10 cellular contexts compared by ENCODE assay signal in genomic region chr12:22018860-22019259, GRCh38. TPM values are rescaled to one million over a fixed set of nuclear protein-coding genes. Genes with fewer than 3 reads are reported as not detected.
DNase-seq lines count a peak whose midpoint lies in the region; ATAC-seq and TF ChIP-seq lines count a peak whose summit lies in the region.
"Had no signal": no experiment of that assay in that cellular context is flagged by ENCODE, and none has a peak within 500 bp of the region (broad histone marks: within the 10 kb centered on the region; RNA-seq: fewer than 3 reads in every experiment).

No MANE protein-coding gene starts in this region.

- no peaks in the 10 kb centered on the region for H3F3A ChIP-seq in OCI-LY1 (ENCODE audit: insufficient read depth, low read length)

- no peaks in the 10 kb centered on the region for H3K9me2 ChIP-seq in OCI-LY1 (ENCODE audit: low read depth, low read length)

- intact Hi-C loops in esophagus muscularis mucosa (cut with DNase I), result no loop called here
- intact Hi-C loops in spleen (cut with DNase I; ENCODE audit: low total_unique reads), result loop anchor here (5.0 kb wide), 1 partner anchor 322 kb away; no protein-coding TSS in a partner anchor

- TF ChIP-seq EP300 in esophagus muscularis mucosa (IDR thresholded peaks at IDR 0.05), result no peak

- H3K36me3 ChIP-seq in OCI-LY1 (ENCODE audit: insufficient read depth, low read length) (no peaks in the 10 kb centered on the region), esophagus muscularis mucosa (no peaks in the 10 kb centered on the region), spleen (no peaks in the 10 kb centered on the region)

- H3K27ac ChIP-seq in OCI-LY1 (ENCODE audit: low read depth, low read length, poor library complexity, severe bottlenecking) (no peak overlapping the region), esophagus muscularis mucosa (replicated peaks in 1 of 4) (no peak overlapping the region), spleen (no peak overlapping the region)

- TF ChIP-seq CTCF in OCI-LY1 (IDR thresholded peaks at IDR 0.05; ENCODE audit: low read length), result peak; percentile 58
- peak; percentile 40 to 51 (median 44) for TF ChIP-seq CTCF in esophagus muscularis mucosa (IDR thresholded peaks at IDR 0.05)
- TF ChIP-seq CTCF in spleen (IDR thresholded peaks at IDR 0.05 in 8 of 11, conservative IDR thresholded peaks at IDR 0.05 in 3 of 11), result peak in 7 of 11 experiments; percentile 23 to 47 (median 36)

- no peaks in the 10 kb centered on the region for H4K20me1 ChIP-seq in OCI-LY1 (ENCODE audit: insufficient read depth, low read length)

- no peak overlapping the region for H3K9ac ChIP-seq in OCI-LY1 (ENCODE audit: low read length)

- H3K4me3 ChIP-seq in OCI-LY1 (ENCODE audit: low read depth, low read length, poor library complexity, severe bottlenecking) (no peak overlapping the region), esophagus muscularis mucosa (no peak overlapping the region), spleen (no peak overlapping the region)

- no peak overlapping the region for H2AFZ ChIP-seq in OCI-LY1 (ENCODE audit: low read length)

- WGBS in esophagus muscularis mucosa, result 48% methylated on average over 6 of the region's 6 CpGs
- WGBS in spleen, 5 donors, result 47 to 79% (median 64%) methylated on average over 6 of the region's 6 CpGs

- DNase-seq in NCI-H1694 treated with DMSO at 0.1 percent for 48 hours (lab: John Stamatoyannopoulos, UW) (peak; percentile 58), NCI-H1694 (lab: John Stamatoyannopoulos, UW) (no peak), esophagus muscularis mucosa (ENCODE audit: extremely low spot score) (no peak), spleen (no peak), T-helper 1 cell (no peak)
- DNase-seq: activated CD8-positive, alpha-beta memory T cell treated with anti-CD3 and anti-CD28 coated beads, Interleukin-2, amount 50 U/mL, for 4 hours; NCI-H1930 had no signal

- H3K4me1 ChIP-seq in OCI-LY1 (ENCODE audit: insufficient read depth, low read length, severe bottlenecking) (no peaks in the 10 kb centered on the region), esophagus muscularis mucosa (no peaks in the 10 kb centered on the region), spleen (no peaks in the 10 kb centered on the region)

- no peaks in the 10 kb centered on the region for H3K9me3 ChIP-seq in OCI-LY1 (ENCODE audit: low read length)
- no peaks in the 10 kb centered on the region for H3K9me3 ChIP-seq in esophagus muscularis mucosa
- H3K9me3 ChIP-seq in spleen, result peaks cover 0 to 12% (median 8%) of the 10 kb centered on the region in 8 donors

- no peak overlapping the region for H3K4me2 ChIP-seq in OCI-LY1 (ENCODE audit: low read length)

- H3K79me2 ChIP-seq in OCI-LY1 (ENCODE audit: insufficient read depth, low read length), result no peaks in the 10 kb centered on the region

- no peak for ATAC-seq in HG03159 (IDR thresholded peaks at IDR 0.05; ENCODE audit: unreplicated experiment)
- no peak for ATAC-seq in GM18520 (IDR thresholded peaks at IDR 0.05; ENCODE audit: unreplicated experiment)

- H3K27me3 ChIP-seq in OCI-LY1 (ENCODE audit: insufficient read depth, low read length) (no peaks in the 10 kb centered on the region), esophagus muscularis mucosa (no peaks in the 10 kb centered on the region), spleen (replicated peaks in 1 of 7) (no peaks in the 10 kb centered on the region)

- TF ChIP-seq POLR2A in esophagus muscularis mucosa (IDR thresholded peaks at IDR 0.05; ENCODE audit: low read depth), result no peak
- TF ChIP-seq POLR2A in spleen (IDR thresholded peaks at IDR 0.05), result no peak

RNA-seq across cellular contexts. Expression of gene CMAS, which starts 27.2 kb away (rescaled TPM):
- total RNA-seq in esophagus muscularis mucosa (10 to 100 TPM; 23.2 to 37.0 (median 34.0) TPM), spleen (10 to 100 TPM; 21.6 to 28.8 (median 26.4) TPM)
- polyA plus RNA-seq in spleen, result 10 to 100 TPM; 18.7 to 30.7 (median 24.3) TPM
